Comparison of ENCODE assay signal across 1 cellular context in the genomic region with DNA sequence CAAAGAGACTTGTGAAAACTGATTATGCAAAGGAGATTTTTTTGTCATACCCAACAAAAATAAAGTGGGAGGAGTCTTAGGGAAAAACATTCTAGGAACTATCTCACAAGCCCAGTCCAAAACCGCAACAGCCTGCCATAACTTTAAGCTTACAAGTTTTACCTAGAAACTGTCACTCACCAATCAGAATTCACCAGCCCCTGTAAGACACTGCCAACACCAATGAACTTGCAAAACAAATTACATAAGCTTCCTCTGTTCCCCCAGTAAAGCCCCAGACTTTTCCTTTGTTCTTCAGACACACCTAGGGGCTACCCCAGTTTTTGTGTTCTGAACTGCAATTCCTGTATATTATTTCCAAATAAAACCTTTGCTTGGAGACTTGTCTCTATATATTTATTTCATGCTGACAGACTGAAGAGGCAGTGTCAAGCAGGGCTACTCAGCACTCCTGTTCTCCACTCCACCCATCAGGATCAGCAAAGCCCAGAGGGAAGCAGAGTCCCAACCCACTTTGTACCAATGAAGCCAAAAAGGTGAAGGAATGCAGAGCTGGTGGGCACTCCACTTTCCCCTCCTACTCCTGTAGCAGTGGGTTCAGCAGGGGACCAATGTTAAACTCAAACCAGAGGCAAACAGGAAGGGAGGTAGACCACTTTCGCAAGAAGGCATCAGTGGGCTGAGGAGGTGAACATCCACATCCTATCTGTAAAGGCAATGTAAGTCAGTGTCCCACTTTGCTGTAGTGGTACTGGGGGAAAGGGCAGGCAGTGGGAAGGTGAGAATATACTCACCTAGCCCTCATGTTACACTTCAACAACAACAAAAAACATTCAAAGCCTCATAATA.
TF ChIP-seq lines count a peak whose summit lies in the region.

No MANE protein-coding gene starts in this region.

TF ChIP-seq in H1, 55 proteins besides CTCF, POLR2A, EP300 and RAD21:
- TF ChIP-seq FOSL1 (IDR thresholded peaks at IDR 0.05; ENCODE audit: insufficient read depth, low read depth, low read length) (no peak), JUND (IDR thresholded peaks at IDR 0.05; ENCODE audit: low read length) (no peak), KDM5A (IDR thresholded peaks at IDR 0.05; ENCODE audit: low read length) (no peak), POLR2AphosphoS5 (IDR thresholded peaks at IDR 0.05; ENCODE audit: low read depth, low read length) (no peak), KDM1A (IDR thresholded peaks at IDR 0.05; ENCODE audit: borderline replicate concordance, low read length) (no peak), MAX (IDR thresholded peaks at IDR 0.05) (no peak), SAP30 (IDR thresholded peaks at IDR 0.05; ENCODE audit: insufficient read depth, insufficient replicate concordance, low read length) (no peak), JUN (IDR thresholded peaks at IDR 0.05; ENCODE audit: low read depth, low read length) (no peak)
- TF ChIP-seq, protein P1, sequence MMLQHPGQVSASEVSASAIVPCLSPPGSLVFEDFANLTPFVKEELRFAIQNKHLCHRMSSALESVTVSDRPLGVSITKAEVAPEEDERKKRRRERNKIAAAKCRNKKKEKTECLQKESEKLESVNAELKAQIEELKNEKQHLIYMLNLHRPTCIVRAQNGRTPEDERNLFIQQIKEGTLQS (IDR thresholded peaks at IDR 0.05; ENCODE audit: insufficient read depth, low read depth, low read length) = no peak
TF ChIP-seq in H1: peak in this region for 0.
